8 cellular contexts compared by ENCODE assay signal in the genomic region with DNA sequence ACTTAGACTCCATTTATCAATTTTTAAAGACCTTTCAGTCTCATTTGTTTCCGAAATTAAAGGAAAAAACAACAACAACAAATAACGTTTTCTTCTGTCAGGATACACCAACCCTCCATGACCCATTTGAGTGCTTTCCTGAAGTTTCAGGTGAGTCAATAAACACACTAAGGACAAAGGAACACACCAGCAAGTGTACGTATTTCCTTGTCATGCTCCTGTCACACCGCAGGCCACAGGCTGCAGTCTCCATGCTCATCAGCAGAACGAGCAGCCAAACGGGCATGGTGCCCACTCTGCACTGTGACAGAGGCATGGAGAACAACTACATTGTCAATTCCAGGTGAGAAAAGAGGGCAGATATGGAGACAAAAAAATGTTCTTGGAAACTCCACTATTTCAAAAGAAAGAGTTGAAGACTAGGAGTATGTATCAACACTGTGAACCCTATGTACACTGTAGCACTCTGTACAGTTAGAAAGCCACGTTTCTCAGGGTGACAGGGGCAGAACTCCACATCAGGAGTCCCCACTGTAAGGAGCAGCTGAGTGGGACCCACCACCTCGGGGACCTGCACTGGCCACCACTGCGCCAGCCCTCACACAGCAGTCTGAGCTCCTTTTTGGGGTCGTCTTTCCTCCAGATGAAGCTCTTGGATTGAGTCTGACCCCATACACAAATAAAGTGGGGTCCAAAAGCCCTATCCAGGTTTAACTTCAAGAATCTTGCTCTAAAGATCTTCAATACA. TPM values are rescaled to one million over a fixed set of nuclear protein-coding genes. Genes with fewer than 3 reads are reported as not detected.
A peak's percentile ranks its signal among the peaks of the same experiment; 100 is the strongest.
DNase-seq lines count a peak whose midpoint lies in the region; ATAC-seq and TF ChIP-seq lines count a peak whose summit lies in the region.

No MANE protein-coding gene starts in this region.

- POLR2A ChIA-PET in activated naive CD8-positive, alpha-beta T cell treated with anti-CD3 and anti-CD28 coated beads, Interleukin-2, amount 10 ng/mL, durations not matched to agents 7 days and 5 days (lab: Charles Lee), result interaction anchor here (6.1 kb wide), 1 partner anchor 71 kb away, joined by 29 read pairs; a partner anchor contains a TSS

- H3K4me1 ChIP-seq in right atrium auricular region (peaks cover 0 to 80% of the 10 kb centered on the region in 2 donors), spleen (peaks cover 67 to 90% (median 80%) of the 10 kb centered on the region in 6 donors)

- peaks cover 21% of the 10 kb centered on the region for H3K36me3 Mint-ChIP-seq in activated naive CD8-positive, alpha-beta T cell treated with anti-CD3 and anti-CD28 coated beads, Interleukin-2, amount 10 ng/mL, durations not matched to agents 7 days and 5 days

- WGBS in spleen, 5 donors, result 56 to 64% (median 58%) methylated on average over 10 of the region's 10 CpGs

- TF ChIP-seq POLR2A in spleen (IDR thresholded peaks at IDR 0.05), result no peak

- H3K9me3 Mint-ChIP-seq in activated naive CD8-positive, alpha-beta T cell treated with anti-CD3 and anti-CD28 coated beads, Interleukin-2, amount 10 ng/mL, durations not matched to agents 7 days and 5 days, result no peaks in the 10 kb centered on the region

- no peaks in the 10 kb centered on the region for H3K27me3 ChIP-seq in right atrium auricular region
- no peaks in the 10 kb centered on the region for H3K27me3 ChIP-seq in spleen (replicated peaks in 1 of 7)

- H3K27ac ChIP-seq in right atrium auricular region (peak overlapping the region; percentile 89 to 97), spleen (peak overlapping the region in 6 of 8 donors; percentile 95 to 100 (median 98))

- peak overlapping the region; percentile 23 for H3K4me3 ChIP-seq in Jurkat, Clone E6-1 (ENCODE audit: low read length)
- peak overlapping the region; percentile 89 to 93 for H3K4me3 ChIP-seq in right atrium auricular region
- H3K4me3 ChIP-seq in spleen, result peak overlapping the region in 3 of 8 donors; percentile 91 to 98 (median 92)

- no peak for ATAC-seq in activated naive CD8-positive, alpha-beta T cell treated with anti-CD3 and anti-CD28 coated beads, Interleukin-2, amount 10 ng/mL, durations not matched to agents 7 days and 5 days (ENCODE audit: low read depth)
- ATAC-seq in HG02870 (IDR thresholded peaks at IDR 0.05; ENCODE audit: unreplicated experiment), result no peak

- TF ChIP-seq CTCF in right atrium auricular region (IDR thresholded peaks at IDR 0.05) (no peak), spleen (IDR thresholded peaks at IDR 0.05 in 8 of 11, conservative IDR thresholded peaks at IDR 0.05 in 3 of 11) (no peak)

- H3K27me3 Mint-ChIP-seq in activated naive CD8-positive, alpha-beta T cell treated with anti-CD3 and anti-CD28 coated beads, Interleukin-2, amount 10 ng/mL, durations not matched to agents 7 days and 5 days, result no peaks in the 10 kb centered on the region

- no peak for DNase-seq in Jurkat, Clone E6-1 (ENCODE audit: low read depth, low spot score)
- DNase-seq in activated naive CD8-positive, alpha-beta T cell treated with anti-CD3 and anti-CD28 coated beads, Interleukin-2, amount 10 ng/mL, durations not matched to agents 7 days and 5 days, result no peak
- no peak for DNase-seq in right atrium auricular region (ENCODE audit: low spot score)
- DNase-seq in spleen, result no peak
- no peak for DNase-seq in effector CD4-positive, alpha-beta T cell
- no peak for DNase-seq in NOMO-1 treated with DMSO at 0.1 percent for 48 hours (lab: John Stamatoyannopoulos, UW; ENCODE audit: unreplicated experiment)
- no peak for DNase-seq in amniotic stem cell (lab: John Stamatoyannopoulos, UW)

- peak overlapping the region; percentile 69 for H3K4me3 Mint-ChIP-seq in activated naive CD8-positive, alpha-beta T cell treated with anti-CD3 and anti-CD28 coated beads, Interleukin-2, amount 10 ng/mL, durations not matched to agents 7 days and 5 days

- peaks cover 69% of the 10 kb centered on the region for H3K4me1 Mint-ChIP-seq in activated naive CD8-positive, alpha-beta T cell treated with anti-CD3 and anti-CD28 coated beads, Interleukin-2, amount 10 ng/mL, durations not matched to agents 7 days and 5 days

- H3K9me3 ChIP-seq in right atrium auricular region, result no peaks in the 10 kb centered on the region
- H3K9me3 ChIP-seq in spleen, result no peaks in the 10 kb centered on the region

- H3K27ac Mint-ChIP-seq in activated naive CD8-positive, alpha-beta T cell treated with anti-CD3 and anti-CD28 coated beads, Interleukin-2, amount 10 ng/mL, durations not matched to agents 7 days and 5 days, result peak overlapping the region; percentile 49

- H3K36me3 ChIP-seq in right atrium auricular region, result peaks cover 5% of the 10 kb centered on the region
- peaks cover 0 to 10% (median 0%) of the 10 kb centered on the region in 6 donors for H3K36me3 ChIP-seq in spleen

- intact Hi-C loops in spleen (cut with DNase I; ENCODE audit: low total_unique reads), result loop anchor here (5.0 kb wide), 1 partner anchor 54 kb away; a partner anchor contains a TSS

RNA-seq across cellular contexts. Expression of a gene that starts 2.6 kb away (rescaled TPM):
- polyA plus RNA-seq in Jurkat, Clone E6-1 (2012; ENCODE audit: insufficient read depth, insufficient read length), result 98.0 TPM
- 10 to 100 TPM; 66.1 to 73.2 TPM for total RNA-seq in activated naive CD8-positive, alpha-beta T cell treated with anti-CD3 and anti-CD28 coated beads, Interleukin-2, amount 10 ng/mL, durations not matched to agents 7 days and 5 days
- total RNA-seq in right atrium auricular region (100 to 1,000 TPM; 284 to 303 TPM), spleen (100 to 1,000 TPM; 121 to 189 (median 165) TPM)
- 10 to 100 TPM; 57.6 to 69.3 (median 64.9) TPM for polyA plus RNA-seq in spleen

RNA-seq across cellular contexts. Expression of a gene that starts 49.8 kb away (rescaled TPM):
- 108 TPM for polyA plus RNA-seq in Jurkat, Clone E6-1 (2012; ENCODE audit: insufficient read depth, insufficient read length)
- total RNA-seq in activated naive CD8-positive, alpha-beta T cell treated with anti-CD3 and anti-CD28 coated beads, Interleukin-2, amount 10 ng/mL, durations not matched to agents 7 days and 5 days, result 100 to 1,000 TPM; 416 to 452 TPM
- total RNA-seq in right atrium auricular region (10 to 100 TPM; 16.7 to 63.6 TPM), spleen (100 to 1,000 TPM; 285 to 754 (median 415) TPM)
- polyA plus RNA-seq in spleen, result 100 to 1,000 TPM in 2 of 3 donors, 10 to 100 TPM in 1; 92.1 to 332 (median 250) TPM

RNA-seq across cellular contexts. Expression of a gene that starts 53.1 kb away (rescaled TPM):
- polyA plus RNA-seq in Jurkat, Clone E6-1 (2012; ENCODE audit: insufficient read depth, insufficient read length), result 149 TPM
- 10 to 100 TPM; 81.5 to 82.6 TPM for total RNA-seq in activated naive CD8-positive, alpha-beta T cell treated with anti-CD3 and anti-CD28 coated beads, Interleukin-2, amount 10 ng/mL, durations not matched to agents 7 days and 5 days
- 10 to 100 TPM; 59.7 to 74.1 TPM for total RNA-seq in right atrium auricular region
- total RNA-seq in spleen, result 100 to 1,000 TPM in 1 of 7 donors, 10 to 100 TPM in 6; 62.2 to 101 (median 68.6) TPM
- 10 to 100 TPM; 38.2 to 90.7 (median 57.9) TPM for polyA plus RNA-seq in spleen

Comparison
In these comparisons a context has a peak if more than half of its experiments do, and no peak if none do; other contexts are left out.
1. RNA of a gene that starts 49.8 kb away (total RNA-seq): 416 to 452 TPM in activated naive CD8-positive, alpha-beta T cell treated with anti-CD3 and anti-CD28 coated beads, Interleukin-2, amount 10 ng/mL, durations not matched to agents 7 days and 5 days and 285 to 754 TPM in spleen; 16.7 to 63.6 TPM in right atrium auricular region; every median in the first group is over 4 times any median in the second.